Comparison of ENCODE assay signal across 11 cellular contexts in the genomic region with DNA sequence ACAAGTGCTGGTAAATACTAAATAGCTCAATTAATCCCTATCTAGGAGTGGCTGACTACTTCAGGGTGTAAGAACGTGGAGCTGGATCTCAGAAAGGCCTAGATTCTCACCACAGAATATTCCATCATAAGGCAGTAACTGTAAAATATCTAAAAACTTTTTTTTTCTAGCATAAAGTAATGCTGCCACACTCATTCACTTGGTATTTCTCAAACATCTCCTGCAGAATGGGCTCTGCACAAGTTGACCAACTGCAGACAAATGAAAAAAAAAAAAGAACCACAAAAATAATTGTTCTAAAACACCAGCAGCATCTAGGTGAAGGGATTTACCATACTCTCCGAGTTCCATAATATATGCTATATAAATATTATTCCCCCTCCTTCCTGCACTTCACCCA. TPM values are rescaled to one million over a fixed set of nuclear protein-coding genes. Genes with fewer than 3 reads are reported as not detected.
DNase-seq lines count a peak whose midpoint lies in the region; ATAC-seq lines count a peak whose summit lies in the region.
"Had no signal": no experiment of that assay in that cellular context is flagged by ENCODE, and none has a peak within 500 bp of the region (broad histone marks: within the 10 kb centered on the region; RNA-seq: fewer than 3 reads in every experiment).

No MANE protein-coding gene starts in this region.

- no peaks in the 10 kb centered on the region for H3K36me3 Mint-ChIP-seq in activated CD4-positive, alpha-beta T cell treated with anti-CD3 and anti-CD28 coated beads for 36 hours (ENCODE audit: low read depth)
- no peaks in the 10 kb centered on the region for H3K36me3 Mint-ChIP-seq in activated T-helper 17 cell treated with anti-CD3 and anti-CD28 coated beads, Interleukin-2, amount 50 U/mL, for 72 hours (ENCODE audit: low read depth)
- H3K36me3 Mint-ChIP-seq: naive B cell had no signal

- peak overlapping the region; percentile 17 for H3K27ac Mint-ChIP-seq in activated CD4-positive, alpha-beta T cell treated with anti-CD3 and anti-CD28 coated beads for 36 hours
- no peak overlapping the region for H3K27ac Mint-ChIP-seq in activated T-helper 17 cell treated with anti-CD3 and anti-CD28 coated beads, Interleukin-2, amount 50 U/mL, for 72 hours

- intact Hi-C loops in activated CD4-positive, alpha-beta T cell treated with anti-CD3 and anti-CD28 coated beads for 36 hours (cut with DNase I, micrococcal nuclease), result loop anchor here in 1 of 2 experiments (5.0 kb wide), 1 partner anchor 244 kb away; a partner anchor contains a TSS

- no peak overlapping the region for H3K27ac ChIP-seq in iPS-18a (ENCODE audit: low read length)
- peak overlapping the region; percentile 58 for H3K27ac ChIP-seq in subcutaneous abdominal adipose tissue (ENCODE audit: low read depth, low read length)

- H3K9ac ChIP-seq in iPS-18a (ENCODE audit: low read length), result no peak overlapping the region
- H3K9ac ChIP-seq in subcutaneous abdominal adipose tissue (ENCODE audit: low read length in 5 of 5), result peak overlapping the region in 2 of 5 donors; percentile 32 to 73

- no peaks in the 10 kb centered on the region for H3K27me3 Mint-ChIP-seq in activated CD4-positive, alpha-beta T cell treated with anti-CD3 and anti-CD28 coated beads for 36 hours
- H3K27me3 Mint-ChIP-seq in activated T-helper 17 cell treated with anti-CD3 and anti-CD28 coated beads, Interleukin-2, amount 50 U/mL, for 72 hours, result no peaks in the 10 kb centered on the region

- peak overlapping the region; percentile 59 for H3K4me3 ChIP-seq in iPS-18a (ENCODE audit: low read length)
- peak overlapping the region in 1 of 5 donors; percentile 72 for H3K4me3 ChIP-seq in subcutaneous abdominal adipose tissue (ENCODE audit: low read depth in 1 of 5, low read length in 5 of 5)

- H3K36me3 ChIP-seq in iPS-18a (ENCODE audit: control insufficient read depth, low read depth, low read length) (no peaks in the 10 kb centered on the region), subcutaneous abdominal adipose tissue (ENCODE audit: control insufficient read depth in 5 of 5, insufficient read depth in 5 of 5, low read length in 5 of 5) (no peaks in the 10 kb centered on the region)

- POLR2A ChIA-PET in activated CD4-positive, alpha-beta T cell treated with anti-CD3 and anti-CD28 coated beads for 36 hours (lab: Charles Lee), result interaction anchor here (0.6 to 0.7 kb wide), 2 partner anchors 39 to 59 kb away, joined by 3 to 4 read pairs; no protein-coding TSS in a partner anchor

- peak overlapping the region; percentile 75 for H3K4me3 Mint-ChIP-seq in activated CD4-positive, alpha-beta T cell treated with anti-CD3 and anti-CD28 coated beads for 36 hours
- H3K4me3 Mint-ChIP-seq in activated T-helper 17 cell treated with anti-CD3 and anti-CD28 coated beads, Interleukin-2, amount 50 U/mL, for 72 hours, result peak overlapping the region; percentile 82

- DNase-seq in activated CD4-positive, alpha-beta T cell treated with anti-CD3 and anti-CD28 coated beads for 36 hours, result no peak
- no peak for DNase-seq in activated CD4-positive, alpha-beta T cell treated with anti-CD3 and anti-CD28 coated beads for 48 hours
- DNase-seq in stimulated activated CD4-positive, alpha-beta T cell treated with anti-CD3 and anti-CD28 coated beads, Interleukin-4, amount 100 ng/mL, for 24 hours, result no peak
- DNase-seq in effector CD4-positive, alpha-beta T cell, result no peak
- DNase-seq in iPS-NIHi11 (ENCODE audit: low spot score), result no peak
- DNase-seq: activated gamma-delta T cell treated with Interleukin-2 at 50 U/mL for 16 hours, naive B cell, T1000 had no signal

- CTCF ChIA-PET in activated CD4-positive, alpha-beta T cell treated with anti-CD3 and anti-CD28 coated beads for 36 hours (lab: Charles Lee), result interaction anchor here (0.7 to 2.6 kb wide), 11 partner anchors 10 to 153 kb away, joined by 3 to 17 read pairs (median 4); a partner anchor contains a TSS

- no peaks in the 10 kb centered on the region for H3K9me3 Mint-ChIP-seq in activated CD4-positive, alpha-beta T cell treated with anti-CD3 and anti-CD28 coated beads for 36 hours (ENCODE audit: low read depth)
- no peaks in the 10 kb centered on the region for H3K9me3 Mint-ChIP-seq in activated T-helper 17 cell treated with anti-CD3 and anti-CD28 coated beads, Interleukin-2, amount 50 U/mL, for 72 hours
- H3K9me3 Mint-ChIP-seq: naive B cell had no signal

- ATAC-seq in activated CD4-positive, alpha-beta T cell treated with anti-CD3 and anti-CD28 coated beads for 36 hours, result no peak
- ATAC-seq in activated T-helper 17 cell treated with anti-CD3 and anti-CD28 coated beads, Interleukin-2, amount 50 U/mL, for 72 hours (replicated peaks), result no peak

- H3K27me3 ChIP-seq in iPS-18a (ENCODE audit: control insufficient read depth, insufficient read depth, low read length), result peaks cover 45% of the 10 kb centered on the region
- no peaks in the 10 kb centered on the region for H3K27me3 ChIP-seq in subcutaneous abdominal adipose tissue (ENCODE audit: control insufficient read depth in 5 of 5, insufficient read depth in 4 of 5, low read length in 5 of 5)

- H3K4me1 ChIP-seq in iPS-18a (ENCODE audit: control insufficient read depth, low read depth, low read length), result no peaks in the 10 kb centered on the region
- H3K4me1 ChIP-seq in subcutaneous abdominal adipose tissue (ENCODE audit: control insufficient read depth in 5 of 5, insufficient read depth in 5 of 5, low read length in 5 of 5), result peaks cover 0 to 24% (median 15%) of the 10 kb centered on the region in 5 donors

- no peaks in the 10 kb centered on the region for H3K9me3 ChIP-seq in iPS-18a (ENCODE audit: control insufficient read depth, low read depth, low read length)
- H3K9me3 ChIP-seq in subcutaneous abdominal adipose tissue (ENCODE audit: control insufficient read depth in 5 of 5, low read length in 5 of 5), result no peaks in the 10 kb centered on the region

- peaks cover 10% of the 10 kb centered on the region for H3K4me1 Mint-ChIP-seq in activated CD4-positive, alpha-beta T cell treated with anti-CD3 and anti-CD28 coated beads for 36 hours
- H3K4me1 Mint-ChIP-seq in activated T-helper 17 cell treated with anti-CD3 and anti-CD28 coated beads, Interleukin-2, amount 50 U/mL, for 72 hours, result peaks cover 12% of the 10 kb centered on the region

RNA-seq across cellular contexts. Expression of a gene that starts 9.0 kb away (rescaled TPM):
- under 1 TPM in 1 of 2 experiments, not detected in 1; 0.11 TPM for total RNA-seq in activated CD4-positive, alpha-beta T cell treated with anti-CD3 and anti-CD28 coated beads for 36 hours
- total RNA-seq in activated T-helper 17 cell treated with anti-CD3 and anti-CD28 coated beads, Interleukin-2, amount 50 U/mL, for 72 hours, result under 1 TPM in 1 of 2 donors, not detected in 1; 0.26 TPM

RNA-seq across cellular contexts. Expression of a gene that starts 26.7 kb away (rescaled TPM):
- total RNA-seq in activated CD4-positive, alpha-beta T cell treated with anti-CD3 and anti-CD28 coated beads for 36 hours, result under 1 TPM; 0.39 to 0.70 TPM
- 1 to 10 TPM in 1 of 2 donors, under 1 TPM in 1; 0.30 to 1.2 TPM for total RNA-seq in activated T-helper 17 cell treated with anti-CD3 and anti-CD28 coated beads, Interleukin-2, amount 50 U/mL, for 72 hours

RNA-seq across cellular contexts. Expression of a gene that starts 46.5 kb away (rescaled TPM):
- 1 to 10 TPM in 1 of 2 experiments, under 1 TPM in 1; 0.98 to 1.1 TPM for total RNA-seq in activated CD4-positive, alpha-beta T cell treated with anti-CD3 and anti-CD28 coated beads for 36 hours
- total RNA-seq in activated T-helper 17 cell treated with anti-CD3 and anti-CD28 coated beads, Interleukin-2, amount 50 U/mL, for 72 hours, result 1 to 10 TPM in 1 of 2 donors, under 1 TPM in 1; 0.78 to 3.6 TPM

RNA-seq across cellular contexts. Expression of a gene that starts 51.3 kb away (rescaled TPM):
- total RNA-seq in activated CD4-positive, alpha-beta T cell treated with anti-CD3 and anti-CD28 coated beads for 36 hours, result not detected
- total RNA-seq in activated T-helper 17 cell treated with anti-CD3 and anti-CD28 coated beads, Interleukin-2, amount 50 U/mL, for 72 hours, result not detected
